Comparison of ENCODE assay signal across 2 cellular contexts in the genomic region with DNA sequence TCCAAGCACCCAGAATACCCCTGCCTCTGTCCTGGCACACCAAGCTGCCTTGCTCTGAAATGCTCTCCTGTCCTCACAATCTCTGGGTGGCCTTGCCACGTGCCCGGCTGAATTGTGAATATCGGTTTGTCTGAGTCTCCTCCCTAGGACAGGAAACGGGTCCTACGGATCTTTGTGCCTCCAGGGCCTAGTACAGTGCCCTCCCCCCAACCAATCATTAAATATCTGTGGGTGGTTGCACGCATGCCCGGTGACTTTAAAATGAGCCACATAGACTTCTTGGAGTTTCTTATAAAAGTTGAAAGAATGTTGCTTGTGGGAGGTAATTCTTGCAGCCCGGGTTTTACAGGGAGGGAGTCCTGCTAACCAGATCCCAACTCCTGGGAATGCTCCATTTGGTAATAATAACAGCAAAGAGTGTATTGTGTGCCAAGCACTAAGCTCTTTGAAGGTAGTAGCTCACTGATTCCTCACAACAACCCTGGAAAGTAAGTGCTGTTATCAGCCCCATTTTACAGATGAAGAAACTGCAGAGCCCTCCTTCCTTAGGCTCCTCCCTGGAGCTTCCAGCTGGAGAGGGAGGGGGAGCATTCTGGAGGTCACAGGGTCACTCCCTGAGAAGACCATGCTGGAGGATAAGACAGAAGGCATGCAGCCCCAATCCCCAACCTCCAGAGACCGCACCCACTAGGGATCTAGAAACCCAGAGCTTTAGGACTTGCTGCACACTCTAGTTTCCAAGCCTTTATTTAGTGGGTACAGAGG.
TF ChIP-seq lines count a peak whose summit lies in the region.

No MANE protein-coding gene starts in this region.

TF ChIP-seq in HCT116, 20 proteins besides CTCF, POLR2A, EP300 and RAD21:
- TF ChIP-seq CBX3 (IDR thresholded peaks at IDR 0.05; ENCODE audit: low read depth) (no peak), ELF1 (IDR thresholded peaks at IDR 0.05; ENCODE audit: borderline replicate concordance, low read depth) (no peak), SP1 (IDR thresholded peaks at IDR 0.05; ENCODE audit: low read depth) (no peak), ZNF274 (IDR thresholded peaks at IDR 0.05; ENCODE audit: low read depth, low read length) (no peak), ZFX (IDR thresholded peaks at IDR 0.05) (no peak), POLR2AphosphoS5 (IDR thresholded peaks at IDR 0.05; ENCODE audit: low read depth, low read length) (no peak), CEBPB (IDR thresholded peaks at IDR 0.05; ENCODE audit: low read depth) (no peak)
TF ChIP-seq in HCT116: peak in this region for 0.

TF ChIP-seq in WTC11, 78 proteins besides CTCF, POLR2A, EP300 and RAD21:
- TF ChIP-seq, protein P1, sequence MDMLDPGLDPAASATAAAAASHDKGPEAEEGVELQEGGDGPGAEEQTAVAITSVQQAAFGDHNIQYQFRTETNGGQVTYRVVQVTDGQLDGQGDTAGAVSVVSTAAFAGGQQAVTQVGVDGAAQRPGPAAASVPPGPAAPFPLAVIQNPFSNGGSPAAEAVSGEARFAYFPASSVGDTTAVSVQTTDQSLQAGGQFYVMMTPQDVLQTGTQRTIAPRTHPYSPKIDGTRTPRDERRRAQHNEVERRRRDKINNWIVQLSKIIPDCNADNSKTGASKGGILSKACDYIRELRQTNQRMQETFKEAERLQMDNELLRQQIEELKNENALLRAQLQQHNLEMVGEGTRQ (CRISPR knock-in tag; IDR thresholded peaks at IDR 0.05): peak; percentile 43
- TF ChIP-seq, protein P2, sequence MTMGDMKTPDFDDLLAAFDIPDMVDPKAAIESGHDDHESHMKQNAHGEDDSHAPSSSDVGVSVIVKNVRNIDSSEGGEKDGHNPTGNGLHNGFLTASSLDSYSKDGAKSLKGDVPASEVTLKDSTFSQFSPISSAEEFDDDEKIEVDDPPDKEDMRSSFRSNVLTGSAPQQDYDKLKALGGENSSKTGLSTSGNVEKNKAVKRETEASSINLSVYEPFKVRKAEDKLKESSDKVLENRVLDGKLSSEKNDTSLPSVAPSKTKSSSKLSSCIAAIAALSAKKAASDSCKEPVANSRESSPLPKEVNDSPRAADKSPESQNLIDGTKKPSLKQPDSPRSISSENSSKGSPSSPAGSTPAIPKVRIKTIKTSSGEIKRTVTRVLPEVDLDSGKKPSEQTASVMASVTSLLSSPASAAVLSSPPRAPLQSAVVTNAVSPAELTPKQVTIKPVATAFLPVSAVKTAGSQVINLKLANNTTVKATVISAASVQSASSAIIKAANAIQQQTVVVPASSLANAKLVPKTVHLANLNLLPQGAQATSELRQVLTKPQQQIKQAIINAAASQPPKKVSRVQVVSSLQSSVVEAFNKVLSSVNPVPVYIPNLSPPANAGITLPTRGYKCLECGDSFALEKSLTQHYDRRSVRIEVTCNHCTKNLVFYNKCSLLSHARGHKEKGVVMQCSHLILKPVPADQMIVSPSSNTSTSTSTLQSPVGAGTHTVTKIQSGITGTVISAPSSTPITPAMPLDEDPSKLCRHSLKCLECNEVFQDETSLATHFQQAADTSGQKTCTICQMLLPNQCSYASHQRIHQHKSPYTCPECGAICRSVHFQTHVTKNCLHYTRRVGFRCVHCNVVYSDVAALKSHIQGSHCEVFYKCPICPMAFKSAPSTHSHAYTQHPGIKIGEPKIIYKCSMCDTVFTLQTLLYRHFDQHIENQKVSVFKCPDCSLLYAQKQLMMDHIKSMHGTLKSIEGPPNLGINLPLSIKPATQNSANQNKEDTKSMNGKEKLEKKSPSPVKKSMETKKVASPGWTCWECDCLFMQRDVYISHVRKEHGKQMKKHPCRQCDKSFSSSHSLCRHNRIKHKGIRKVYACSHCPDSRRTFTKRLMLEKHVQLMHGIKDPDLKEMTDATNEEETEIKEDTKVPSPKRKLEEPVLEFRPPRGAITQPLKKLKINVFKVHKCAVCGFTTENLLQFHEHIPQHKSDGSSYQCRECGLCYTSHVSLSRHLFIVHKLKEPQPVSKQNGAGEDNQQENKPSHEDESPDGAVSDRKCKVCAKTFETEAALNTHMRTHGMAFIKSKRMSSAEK (CRISPR knock-in tag; IDR thresholded peaks at IDR 0.05; ENCODE audit: borderline replicate concordance): no peak
